8 cellular contexts compared by ENCODE assay signal in the genomic region with DNA sequence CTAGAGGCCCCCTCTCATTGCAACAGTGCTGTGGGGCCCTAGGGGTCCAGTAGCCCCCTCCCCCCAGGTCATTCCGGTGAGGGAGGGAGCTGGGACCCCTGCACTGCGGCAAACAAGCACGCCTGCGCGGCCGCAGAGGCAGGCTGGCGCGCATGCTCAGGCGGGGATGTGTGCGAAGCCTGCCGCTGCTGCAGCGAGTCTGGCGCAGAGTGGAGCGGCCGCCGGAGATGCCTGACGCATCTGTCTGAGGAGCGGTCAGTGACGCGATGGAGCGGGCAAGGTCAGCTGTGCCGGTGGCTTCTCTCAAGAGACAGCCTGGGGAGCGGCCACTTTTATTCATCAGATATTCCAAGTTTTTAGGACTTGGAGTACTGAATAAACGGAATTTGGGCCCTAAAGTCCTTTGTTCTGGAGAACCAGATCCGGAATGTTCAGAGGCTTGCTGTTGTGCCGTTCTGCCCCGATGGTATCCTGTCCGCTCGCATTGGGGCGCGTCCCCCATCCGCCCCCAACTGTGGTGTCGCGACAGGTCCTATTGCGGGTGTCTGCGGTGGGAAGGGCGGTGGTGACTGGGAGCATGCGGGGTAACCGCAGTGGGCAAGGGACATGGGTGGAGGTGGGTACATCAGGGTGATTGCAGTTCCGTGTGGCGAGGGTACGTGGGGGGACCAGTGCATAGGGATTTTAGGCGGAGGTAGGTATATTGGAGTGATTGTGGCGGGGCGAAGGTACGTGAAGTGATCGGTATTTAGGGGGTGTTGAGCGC. TPM values are rescaled to one million over a fixed set of nuclear protein-coding genes. Genes with fewer than 3 reads are reported as not detected.
DNase-seq lines count a peak whose midpoint lies in the region; ATAC-seq lines count a peak whose summit lies in the region.

A gene (plus strand): TSS at position 205 of the 766 bp plus-strand sequence. CDS start 19,467 bp downstream, outside the sequence.
A gene with protein sequence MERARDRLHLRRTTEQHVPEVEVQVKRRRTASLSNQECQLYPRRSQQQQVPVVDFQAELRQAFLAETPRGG (plus strand): TSS at position 205 of the 766 bp plus-strand sequence. CDS start 62 bp downstream, at position 267.

- POLR2A ChIA-PET in activated CD8-positive, alpha-beta memory T cell treated with anti-CD3 and anti-CD28 coated beads for 36 hours (lab: Charles Lee) = no interaction called here

- no peaks in the 10 kb centered on the region for H3K9me3 Mint-ChIP-seq in memory B cell

- peak; percentile 65 for DNase-seq in NCI-H2227 (lab: John Stamatoyannopoulos, UW; ENCODE audit: unreplicated experiment)
- peak; percentile 42 to 50 (median 48) for DNase-seq in effector memory CD4-positive, alpha-beta T cell
- DNase-seq in memory B cell (ENCODE audit: low spot score in 2 of 2) = peak; percentile 26 to 29
- peak; percentile 35 to 44 (median 40) for DNase-seq in stimulated activated CD4-positive, alpha-beta T cell treated with anti-CD3 and anti-CD28 coated beads, TNF-alpha, amount 100 ng/mL, for 48 hours (ENCODE audit: low read depth in 3 of 3)

- H3K36me3 ChIP-seq in ES-I3 (ENCODE audit: insufficient read depth, low read length) = peaks cover 3% of the 10 kb centered on the region; the same call in 1 of the 2 replicates
- no peaks in the 10 kb centered on the region for H3K36me3 ChIP-seq in effector memory CD4-positive, alpha-beta T cell (ENCODE audit: control insufficient read depth, insufficient read depth, low read length)

- H3K4me3 Mint-ChIP-seq in memory B cell = peak within 1 kb of the TSS; percentile 88

- ATAC-seq in HG02571 (IDR thresholded peaks at IDR 0.05; ENCODE audit: unreplicated experiment) (peak; percentile 48), memory B cell (ENCODE audit: low read depth) (peak; percentile 53), GM19035 (IDR thresholded peaks at IDR 0.05; ENCODE audit: unreplicated experiment) (no peak)

- H3K27ac ChIP-seq in effector memory CD4-positive, alpha-beta T cell (ENCODE audit: insufficient read depth, low read length, poor library complexity, severe bottlenecking) = peak within 1 kb of the TSS; percentile 88

- peaks cover 8% of the 10 kb centered on the region for H3K36me3 Mint-ChIP-seq in memory B cell

- CTCF ChIA-PET in activated CD8-positive, alpha-beta memory T cell treated with anti-CD3 and anti-CD28 coated beads for 36 hours (lab: Charles Lee) = no interaction called here

- peaks cover 2% of the 10 kb centered on the region for H3K27me3 Mint-ChIP-seq in memory B cell

- H3K9me3 ChIP-seq in ES-I3 (ENCODE audit: control insufficient read depth, insufficient read depth, low read length) = no peaks in the 10 kb centered on the region
- H3K9me3 ChIP-seq in effector memory CD4-positive, alpha-beta T cell (ENCODE audit: control insufficient read depth, low read length) = no peaks in the 10 kb centered on the region

- H3K4me1 Mint-ChIP-seq in memory B cell = peaks cover 7% of the 10 kb centered on the region

- peak within 1 kb of the TSS; percentile 71 for H3K4me3 ChIP-seq in effector memory CD4-positive, alpha-beta T cell (ENCODE audit: insufficient read depth, low read depth, low read length, poor library complexity, severe bottlenecking)

- H3K4me1 ChIP-seq in ES-I3 (ENCODE audit: insufficient read depth, low read length) = peaks cover 17% of the 10 kb centered on the region; the same call in 1 of the 2 replicates
- H3K4me1 ChIP-seq in effector memory CD4-positive, alpha-beta T cell (ENCODE audit: control insufficient read depth, insufficient read depth, low read length, poor library complexity, severe bottlenecking) = no peaks in the 10 kb centered on the region

- peak within 1 kb of the TSS; percentile 88 for H3K27ac Mint-ChIP-seq in memory B cell

- H3K9ac ChIP-seq in ES-I3 (ENCODE audit: low read depth, low read length) = peak within 1 kb of the TSS; percentile 85

- no peaks in the 10 kb centered on the region for H3K27me3 ChIP-seq in effector memory CD4-positive, alpha-beta T cell (replicated peaks; ENCODE audit: control insufficient read depth, insufficient read depth, low read length, poor library complexity, severe bottlenecking)

RNA-seq across cellular contexts. Expression of the first gene that starts in this region (rescaled TPM):
- total RNA-seq in activated CD8-positive, alpha-beta memory T cell treated with anti-CD3 and anti-CD28 coated beads for 36 hours = 10 to 100 TPM; 43.6 to 45.4 TPM

RNA-seq across cellular contexts. Expression of the second gene that starts in this region (rescaled TPM):
- total RNA-seq in activated CD8-positive, alpha-beta memory T cell treated with anti-CD3 and anti-CD28 coated beads for 36 hours = 10 to 100 TPM; 14.7 to 16.2 TPM
